21 cellular contexts compared by ENCODE assay signal in the genomic region with DNA sequence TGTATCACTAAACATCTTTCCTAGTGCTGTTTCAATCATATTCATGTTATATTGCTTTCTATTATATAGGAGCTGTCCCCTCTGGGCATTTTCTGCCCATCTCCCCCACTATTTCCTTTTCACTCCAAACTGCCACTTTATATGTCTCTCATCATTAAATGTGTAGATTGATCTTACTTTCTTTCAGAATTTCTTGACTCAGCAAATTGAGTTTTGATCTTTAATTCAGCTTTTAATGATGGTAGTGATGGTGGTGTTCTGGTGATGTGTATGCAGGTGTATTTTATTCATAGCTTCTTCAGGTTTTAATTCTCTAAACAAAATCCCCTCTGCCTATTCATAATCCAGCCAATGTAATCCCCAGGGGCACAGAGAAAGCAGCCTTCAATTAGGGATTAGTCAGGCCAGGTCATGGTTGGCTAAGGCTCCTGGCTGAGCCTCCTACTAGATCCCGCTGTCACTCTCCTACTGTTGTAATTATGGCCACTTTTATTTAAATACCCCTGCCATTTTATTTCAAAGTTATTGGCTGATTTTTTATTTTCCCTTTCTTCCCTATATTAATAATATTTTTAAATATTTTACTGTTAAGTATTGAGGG.
"Had no signal": no experiment of that assay in that cellular context is flagged by ENCODE, and none has a peak within 500 bp of the region (broad histone marks: within the 10 kb centered on the region; RNA-seq: fewer than 3 reads in every experiment).

No MANE protein-coding gene starts in this region.

- DNase-seq: activated CD4-positive, alpha-beta memory T cell treated with anti-CD3 and anti-CD28 coated beads for 36 hours; activated CD4-positive, alpha-beta T cell treated with anti-CD3 and anti-CD28 coated beads, Interleukin-2, amount 10 ng/mL, durations not matched to agents 7 days and 5 days; activated CD4-positive, CD25-positive, alpha-beta regulatory T cell; activated CD8-positive, alpha-beta memory T cell treated with anti-CD3 and anti-CD28 coated beads for 24 hours; activated gamma-delta T cell treated with Interleukin-2 at 50 U/mL for 16 hours; activated naive CD4-positive, alpha-beta T cell treated with anti-CD3 and anti-CD28 coated beads, Interleukin-2, amount 10 ng/mL, durations not matched to agents 7 days and 5 days; activated naive CD8-positive, alpha-beta T cell treated with anti-CD3 and anti-CD28 coated beads, Interleukin-2, amount 10 ng/mL, durations not matched to agents 7 days and 5 days; activated T-cell treated with anti-CD3 and anti-CD28 coated beads, Interleukin-2, amount 50 U/mL, for 4 hours; adrenal gland; anterior cingulate cortex; cerebellar nuclear complex; NCI-H1048; NCI-H1694; NCI-H2029; NCI-H510A treated with DMSO at 0.1 percent for 48 hours; NCI-H774; PC-9; SIG-M5; T-helper 2 cell; T1000 had no signal

- H3K27me3 ChIP-seq: adrenal gland had no signal

- H3K4me1 ChIP-seq: adrenal gland had no signal

- H3K4me3 ChIP-seq: adrenal gland, PC-9 had no signal

- H3K36me3 ChIP-seq: adrenal gland had no signal

- H3K9me3 ChIP-seq: adrenal gland had no signal

- H3K27ac ChIP-seq: adrenal gland, PC-9 had no signal

- ATAC-seq: activated T-cell treated with anti-CD3 and anti-CD28 coated beads, Interleukin-2, amount 50 U/mL, for 4 hours; activated T-helper 17 cell treated with anti-CD3 and anti-CD28 coated beads, Interleukin-2, amount 50 U/mL, for 72 hours had no signal
